10 cellular contexts compared by ENCODE assay signal in genomic region chr14:51004801-51005526, GRCh38.
DNase-seq lines count a peak whose midpoint lies in the region; ATAC-seq, FAIRE-seq and TF ChIP-seq lines count a peak whose summit lies in the region.
"Had no signal": no experiment of that assay in that cellular context is flagged by ENCODE, and none has a peak within 500 bp of the region (broad histone marks: within the 10 kb centered on the region; RNA-seq: fewer than 3 reads in every experiment).

No MANE protein-coding gene starts in this region.

- no peaks in the 10 kb centered on the region for H3K4me1 Mint-ChIP-seq in Caco-2 (ENCODE audit: low read depth, unreplicated experiment)
- H3K4me1 Mint-ChIP-seq: activated naive CD4-positive, alpha-beta T cell treated with anti-CD3 and anti-CD28 coated beads, Interleukin-2, amount 50 U/mL, for 24 hours had no signal

- H3K9me3 Mint-ChIP-seq in Caco-2 (ENCODE audit: unreplicated experiment), result no peaks in the 10 kb centered on the region
- H3K9me3 Mint-ChIP-seq: activated naive CD4-positive, alpha-beta T cell treated with anti-CD3 and anti-CD28 coated beads, Interleukin-2, amount 50 U/mL, for 24 hours had no signal

- H3K79me2 ChIP-seq in GM12878 (ENCODE audit: control insufficient read depth, insufficient read depth, low read length), result no peaks in the 10 kb centered on the region

- no peak overlapping the region for H3K4me2 ChIP-seq in GM12878 (ENCODE audit: control insufficient read depth, insufficient read depth)

- H3K4me3 Mint-ChIP-seq in Caco-2 (ENCODE audit: unreplicated experiment), result peak overlapping the region; percentile 50
- H3K4me3 Mint-ChIP-seq: activated naive CD4-positive, alpha-beta T cell treated with anti-CD3 and anti-CD28 coated beads, Interleukin-2, amount 50 U/mL, for 24 hours had no signal

- H3K36me3 Mint-ChIP-seq in Caco-2 (ENCODE audit: insufficient read depth, unreplicated experiment), result no peaks in the 10 kb centered on the region
- H3K36me3 Mint-ChIP-seq: activated naive CD4-positive, alpha-beta T cell treated with anti-CD3 and anti-CD28 coated beads, Interleukin-2, amount 50 U/mL, for 24 hours had no signal

- RAD21 ChIA-PET in GM12878 (lab: Charles Lee; ENCODE audit: unreplicated experiment), result no interaction called here

- TF ChIP-seq CTCF in Caco-2 (IDR thresholded peaks at IDR 0.05; ENCODE audit: insufficient read depth in 1 of 2, low read depth in 1 of 2, low read length in 1 of 2, severe bottlenecking in 1 of 2, unreplicated experiment in 1 of 2) (no peak), GM12878 (IDR thresholded peaks at IDR 0.05 in 2 of 3, conservative IDR thresholded peaks at IDR 0.05 in 1 of 3; ENCODE audit: control insufficient read depth in 2 of 3, extremely low read depth in 1 of 3, insufficient read depth in 1 of 3, low read depth in 3 of 3, low read length in 3 of 3) (no peak), right lobe of liver (IDR thresholded peaks at IDR 0.05) (no peak), GM13976 (IDR thresholded peaks at IDR 0.05; ENCODE audit: borderline replicate concordance, control extremely low read depth, extremely low read depth, insufficient read depth, missing control alignments) (no peak)

- WGBS in GM12878 (ENCODE audit: insufficient coverage, insufficient replicate concordance, low lambda C conversion rate, missing lambda C conversion rate), result 50% methylated on average over 6 of the region's 6 CpGs
- WGBS in right lobe of liver (ENCODE audit: insufficient coverage, low coverage, low lambda C conversion rate, missing lambda C conversion rate), result 24% methylated on average over 6 of the region's 6 CpGs

- no peak overlapping the region for H2AFZ ChIP-seq in GM12878 (ENCODE audit: control insufficient read depth, low read depth, low read length)

- SMC1A ChIA-PET in GM12878 (lab: Charles Lee; ENCODE audit: uncharacterized antibody, unreplicated experiment), result interaction anchor here (1.5 kb wide), 1 partner anchor 19 kb away, joined by 4 read pairs; no protein-coding TSS in a partner anchor

- ATAC-seq in GM12878 (peak; percentile 58), right lobe of liver (peak; percentile 14 to 75 (median 58))

- TF ChIP-seq RAD21 in GM12878 (IDR thresholded peaks at IDR 0.05; ENCODE audit: insufficient read depth, low read depth, low read length), result no peak

- POLR2A ChIA-PET in Caco-2 (lab: Charles Lee), result interaction anchor here (0.6 to 1.6 kb wide), 2 partner anchors 90 to 1238 kb away, joined by 3 to 7 read pairs; partner anchors contain the start of gene TRIM9
- POLR2A ChIA-PET in GM12878 (lab: Charles Lee), result no interaction called here

- intact Hi-C loops in Caco-2 (cut with micrococcal nuclease; ENCODE audit: unreplicated experiment), result no loop called here
- intact Hi-C loops in GM12878 (cut with micrococcal nuclease; ENCODE audit: unreplicated experiment), result no loop called here
- intact Hi-C loops in right lobe of liver (cut with DNase I), result no loop called here

- CTCF ChIA-PET in Caco-2 (lab: Charles Lee) (interaction anchor here (1.3 kb wide), 1 partner anchor 144 kb away, joined by 3 read pairs; no protein-coding TSS in a partner anchor), GM12878 (lab: Yijun Ruan, JAX) (no interaction called here)

- no TSS peak for BruUV-seq in Caco-2 (replicated peaks; lab: Mats Ljungman, UMichigan)
- no TSS peak for BruUV-seq in GM12878 (replicated peaks; lab: Mats Ljungman, UMichigan)

- no peak overlapping the region for H3K9ac ChIP-seq in GM12878 (ENCODE audit: control insufficient read depth, insufficient read depth, low read length)

- H3K4me1 ChIP-seq in Caco-2 (peaks cover 13% of the 10 kb centered on the region), GM12878 (ENCODE audit: control insufficient read depth, insufficient read depth, low read length) (no peaks in the 10 kb centered on the region), right lobe of liver (peaks cover 0 to 29% (median 0%) of the 10 kb centered on the region in 4 donors)

- H3K27me3 ChIP-seq in Caco-2 (replicated peaks; ENCODE audit: control insufficient read depth, insufficient read depth, low read length), result no peaks in the 10 kb centered on the region
- no peaks in the 10 kb centered on the region for H3K27me3 ChIP-seq in GM12878 (replicated peaks in 1 of 2; ENCODE audit: control insufficient read depth in 2 of 2, insufficient read depth in 2 of 2, low read length in 1 of 2)
- H3K27me3 ChIP-seq in right lobe of liver, result no peaks in the 10 kb centered on the region

- in situ Hi-C loops in GM12878 (cut with MboI), result no loop called here
- in situ Hi-C loops in GM13976 (cut with MboI; ENCODE audit: low sequenced_read_pairs, unreplicated experiment), result no loop called here

- H3K4me3 ChIP-seq in Caco-2 (ENCODE audit: low read depth, low read length) (no peak overlapping the region), GM12878 (no peak overlapping the region), right lobe of liver (peak overlapping the region in 1 of 3 donors; percentile 19)

- no peak for TF ChIP-seq EP300 in GM12878 (IDR thresholded peaks at IDR 0.05; ENCODE audit: borderline replicate concordance in 1 of 2, control insufficient read depth in 1 of 2, low read depth in 2 of 2, low read length in 2 of 2)

- DNase-seq in Caco-2 (peak in 1 of 2 experiments; percentile 23), LHCN-M2 (ENCODE audit: low read depth) (peak; percentile 90), GM12878 (ENCODE audit: low read depth, low spot score) (no peak), right lobe of liver (no peak), retina (no peak), NCI-H1048 (lab: John Stamatoyannopoulos, UW) (no peak), GM13976 (ENCODE audit: low spot score) (no peak)
- no peak for DNase-seq in activated effector memory CD4-positive, alpha-beta T cell treated with Interleukin-2 at 50 U/mL for 16 hours

- no peaks in the 10 kb centered on the region for H3K9me3 ChIP-seq in Caco-2
- no peaks in the 10 kb centered on the region for H3K9me3 ChIP-seq in GM12878 (replicated peaks; ENCODE audit: control insufficient read depth, insufficient read depth, low read length)
- no peaks in the 10 kb centered on the region for H3K9me3 ChIP-seq in right lobe of liver

- FAIRE-seq in GM12878 (lab: Jason Lieb, UNC), result no peak
- FAIRE-seq: G401.6 had no signal

- TF ChIP-seq POLR2A in GM12878 (IDR thresholded peaks at IDR 0.05; ENCODE audit: low read depth, low read length), result no peak
- no peak for TF ChIP-seq POLR2A in right lobe of liver (IDR thresholded peaks at IDR 0.05)

- no peaks in the 10 kb centered on the region for H3K36me3 ChIP-seq in Caco-2 (ENCODE audit: control insufficient read depth, insufficient read depth, low read length)
- no peaks in the 10 kb centered on the region for H3K36me3 ChIP-seq in GM12878 (ENCODE audit: control insufficient read depth in 2 of 2, insufficient read depth in 2 of 2, low read length in 1 of 2)
- no peaks in the 10 kb centered on the region for H3K36me3 ChIP-seq in right lobe of liver

- no peak overlapping the region for H3K27ac ChIP-seq in GM12878 (ENCODE audit: control insufficient read depth, insufficient read depth)
- peak overlapping the region in 2 of 3 donors; percentile 59 to 67 for H3K27ac ChIP-seq in right lobe of liver

- H3K27ac Mint-ChIP-seq in Caco-2 (ENCODE audit: unreplicated experiment), result peak overlapping the region; percentile 32
- H3K27ac Mint-ChIP-seq: activated naive CD4-positive, alpha-beta T cell treated with anti-CD3 and anti-CD28 coated beads, Interleukin-2, amount 50 U/mL, for 24 hours had no signal

- no peaks in the 10 kb centered on the region for H4K20me1 ChIP-seq in GM12878 (ENCODE audit: control insufficient read depth, insufficient read depth)

- H3K27me3 Mint-ChIP-seq in Caco-2 (ENCODE audit: insufficient read depth, unreplicated experiment), result no peaks in the 10 kb centered on the region
- H3K27me3 Mint-ChIP-seq: activated naive CD4-positive, alpha-beta T cell treated with anti-CD3 and anti-CD28 coated beads, Interleukin-2, amount 50 U/mL, for 24 hours had no signal

TF ChIP-seq in GM12878, 131 proteins besides CTCF, POLR2A, EP300 and RAD21 (continues in another document):
- TF ChIP-seq STAT1 (conservative IDR thresholded peaks at IDR 0.05) (no peak), ZBTB11 (CRISPR knock-in tag; IDR thresholded peaks at IDR 0.05) (no peak), E2F4 (IDR thresholded peaks at IDR 0.05; ENCODE audit: low read depth, low read length) (no peak), SMARCA5 (IDR thresholded peaks at IDR 0.05) (no peak), DPF2 (IDR thresholded peaks at IDR 0.05) (no peak), NRF1 (conservative IDR thresholded peaks at IDR 0.05; ENCODE audit: low read depth, low read length) (no peak), ZNF24 (IDR thresholded peaks at IDR 0.05) (no peak), CBX5 (IDR thresholded peaks at IDR 0.05; ENCODE audit: low read depth) (no peak)
